In the genomic region with DNA sequence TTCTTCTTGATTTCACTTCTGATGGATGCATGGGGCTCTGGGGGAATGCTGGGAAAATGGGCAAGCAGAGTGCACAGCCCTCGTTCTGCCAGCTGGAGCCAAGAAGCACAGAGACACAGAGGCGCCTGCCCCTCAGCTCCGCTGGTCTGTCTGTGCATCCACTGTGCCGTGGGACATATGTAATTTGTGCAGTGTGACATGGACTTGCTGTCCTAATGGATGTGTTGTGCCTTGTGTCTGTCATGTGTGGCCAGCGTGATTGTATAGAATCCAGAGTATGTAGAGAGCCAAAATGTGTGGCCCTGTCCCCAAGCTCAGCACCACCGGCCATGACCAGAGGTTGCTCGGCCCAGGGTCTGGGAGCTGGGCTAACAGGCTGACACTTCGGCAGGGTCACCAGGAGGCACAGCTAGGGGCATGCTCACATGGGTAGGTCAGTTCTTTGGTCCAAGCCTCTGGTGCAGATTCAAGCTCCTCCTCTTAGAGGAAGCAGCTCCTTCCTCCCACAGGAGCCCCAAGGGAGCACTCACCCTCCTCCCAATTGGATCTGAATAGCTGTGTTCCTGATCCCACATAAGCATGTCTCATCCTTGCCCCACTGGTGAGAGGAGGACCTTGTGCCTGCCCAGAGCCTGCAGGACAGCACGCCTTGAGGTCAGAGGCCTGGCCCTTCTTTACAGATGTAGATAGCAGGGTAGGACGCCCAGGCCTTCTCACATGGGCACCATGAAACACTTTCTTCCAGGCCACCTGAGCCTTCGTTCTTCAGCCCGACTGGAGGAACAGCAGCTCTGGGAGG, we compare ENCODE assay signal across 26 cellular contexts.
"Had no signal": no experiment of that assay in that cellular context is flagged by ENCODE, and none has a peak within 500 bp of the region (broad histone marks: within the 10 kb centered on the region; RNA-seq: fewer than 3 reads in every experiment).

No MANE protein-coding gene starts in this region.

- H3K27ac ChIP-seq: breast epithelium, colonic mucosa, neural progenitor cell, right atrium auricular region, transverse colon, VCaP had no signal

- H3K9ac ChIP-seq: neural progenitor cell had no signal

- DNase-seq: activated CD4-positive, alpha-beta memory T cell treated with anti-CD3 and anti-CD28 coated beads for 36 hours; activated CD4-positive, alpha-beta T cell treated with anti-CD3 and anti-CD28 coated beads for 48 hours; activated CD8-positive, alpha-beta memory T cell treated with anti-CD3 and anti-CD28 coated beads, Interleukin-2, amount 50 U/mL, for 48 hours; activated gamma-delta T cell treated with Interleukin-2 at 50 U/mL for 16 hours; activated naive CD4-positive, alpha-beta T cell treated with anti-CD3 and anti-CD28 coated beads, Interleukin-2, amount 50 U/mL, for 16 hours; activated T-cell treated with anti-CD3 and anti-CD28 coated beads, Interleukin-2, amount 50 U/mL, for 24 hours; colonic mucosa; dorsolateral prefrontal cortex; effector memory CD4-positive, alpha-beta T cell; erythroblast; hypothalamus; immature natural killer cell; kidney; midbrain; naive thymus-derived CD4-positive, alpha-beta T cell; stimulated activated CD4-positive, alpha-beta T cell treated with anti-CD3 and anti-CD28 coated beads, Interleukin-2, amount 100 ng/mL, for 48 hours; stimulated activated naive CD4-positive, alpha-beta T cell treated with Interleukin-2 at 50 U/mL for 16 hours; T-helper 9 cell; transverse colon had no signal

- H3K36me3 ChIP-seq: breast epithelium, colonic mucosa, neural progenitor cell, right atrium auricular region, transverse colon had no signal

- ATAC-seq: activated CD4-positive, CD25-positive, alpha-beta regulatory T cell treated with anti-CD3 and anti-CD28 coated beads, Interleukin-2, amount 50 U/mL, for 24 hours; naive thymus-derived CD4-positive, alpha-beta T cell had no signal

- FAIRE-seq: kidney, TTC549, urothelium cell line had no signal

- H3K27me3 ChIP-seq: breast epithelium, colonic mucosa, dorsolateral prefrontal cortex, neural progenitor cell, right atrium auricular region, transverse colon had no signal

- H3K4me3 ChIP-seq: breast epithelium, colonic mucosa, dorsolateral prefrontal cortex, neural progenitor cell, right atrium auricular region, transverse colon had no signal

- H3K9me3 ChIP-seq: breast epithelium, colonic mucosa, right atrium auricular region, transverse colon had no signal

- H3K4me1 ChIP-seq: breast epithelium, colonic mucosa, neural progenitor cell, right atrium auricular region had no signal

- H3K4me2 ChIP-seq: neural progenitor cell had no signal
